19 cellular contexts compared by ENCODE assay signal in the genomic region with DNA sequence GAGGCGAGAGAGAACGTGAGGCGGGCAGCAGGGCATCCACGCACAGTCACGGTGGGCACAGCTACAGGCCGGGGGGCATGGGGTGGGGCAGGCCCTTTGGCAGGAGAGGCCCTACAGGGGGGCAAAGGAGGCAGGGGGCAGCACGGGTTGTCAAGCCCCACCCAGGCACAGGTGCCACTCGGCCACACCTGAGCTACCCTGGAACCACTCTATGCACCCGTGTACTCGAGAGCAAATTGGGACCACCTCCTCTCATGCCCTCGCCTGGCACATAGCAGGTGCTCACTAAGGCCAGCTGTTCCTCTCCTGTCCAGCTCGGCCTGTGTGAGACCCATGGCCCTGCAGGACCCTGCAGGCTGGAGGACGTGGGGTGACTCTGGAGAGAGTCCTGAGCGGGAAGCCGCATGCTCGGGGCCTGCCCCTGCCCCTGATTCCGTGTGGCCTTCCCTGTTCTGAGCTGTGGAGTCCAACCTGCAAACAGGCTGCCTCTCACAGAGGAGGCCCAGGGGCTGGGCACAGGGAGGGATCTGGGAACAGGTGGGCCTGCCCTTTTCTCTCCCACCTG. TPM values are rescaled to one million over a fixed set of nuclear protein-coding genes. Genes with fewer than 3 reads are reported as not detected.
DNase-seq lines count a peak whose midpoint lies in the region; ATAC-seq, FAIRE-seq and TF ChIP-seq lines count a peak whose summit lies in the region.
"Had no signal": no experiment of that assay in that cellular context is flagged by ENCODE, and none has a peak within 500 bp of the region (broad histone marks: within the 10 kb centered on the region; RNA-seq: fewer than 3 reads in every experiment).

No MANE protein-coding gene starts in this region.

- BruUV-seq in HepG2 (replicated peaks; lab: Mats Ljungman, UMichigan): no TSS peak

- peaks cover 17% of the 10 kb centered on the region for H3K4me1 ChIP-seq in HepG2 (ENCODE audit: insufficient read depth, low read length)
- H3K4me1 ChIP-seq: HAP-1 had no signal

- peaks cover 16 to 28% of the 10 kb centered on the region in 2 donors for H3K9me3 Mint-ChIP-seq in stimulated activated naive CD8-positive, alpha-beta T cell treated with anti-CD3 and anti-CD28 coated beads, Interleukin-15, amount 100 ng/mL, for 72 hours

- POLR2A ChIA-PET in HepG2 (lab: Yijun Ruan, JAX): interaction anchor here (0.9 to 3.9 kb wide), 12 partner anchors 10 to 225 kb away, joined by 3 to 54 read pairs (median 4); a partner anchor contains a TSS

- no peak overlapping the region for H2AFZ ChIP-seq in HepG2 (ENCODE audit: low read length)

- peak in 1 of 2 donors; percentile 7 for DNase-seq in stimulated activated naive CD8-positive, alpha-beta T cell treated with anti-CD3 and anti-CD28 coated beads, Interleukin-15, amount 100 ng/mL, for 72 hours
- no peak for DNase-seq in stimulated activated naive CD8-positive, alpha-beta T cell treated with anti-CD3 and anti-CD28 coated beads, Interleukin-15, Interleukin-2, amounts not matched to agents 100 U/mL and 50 U/mL, for 24 hours
- no peak for DNase-seq in HepG2 (ENCODE audit: low spot score)
- peak; percentile 66 for DNase-seq in posterior vena cava (ENCODE audit: low spot score)
- no peak for DNase-seq in C1 segment of cervical spinal cord (lab: John Stamatoyannopoulos, UW)
- no peak for DNase-seq in SKM-1 (lab: John Stamatoyannopoulos, UW; ENCODE audit: unreplicated experiment)
- no peak for DNase-seq in H7
- DNase-seq: activated CD4-positive, alpha-beta T cell treated with anti-CD3 and anti-CD28 coated beads, Interleukin-2, amount 50 U/mL, for 1 hour; activated T-cell treated with anti-CD3 and anti-CD28 coated beads, Interleukin-2, amount 50 U/mL, for 1 hour; DMS153; NCI-H1417 treated with DMSO at 0.1 percent for 48 hours; NCI-H510A treated with DMSO at 0.1 percent for 48 hours; nucleus accumbens had no signal

- intact Hi-C loops in HepG2 (cut with micrococcal nuclease; ENCODE audit: unreplicated experiment) (loop anchor here (1.0 to 2.0 kb wide), 2 partner anchors 31 to 43 kb away; a partner anchor contains a TSS), posterior vena cava (cut with DNase I) (no loop called here)

- H3K4me2 ChIP-seq in HepG2 (ENCODE audit: low read depth, low read length): no peak overlapping the region

- in situ Hi-C loops in HepG2 (cut with HindIII; ENCODE audit: extremely low pct_ligation_motif_present, low pct_unique_long_range_greater_than_20kb): no loop called here

- H3K27me3 ChIP-seq in HepG2 (ENCODE audit: control insufficient read depth in 1 of 2, insufficient read depth in 2 of 2, low read length in 2 of 2) (no peaks in the 10 kb centered on the region), H7 (ENCODE audit: control insufficient read depth, insufficient read depth, low read length) (no peaks in the 10 kb centered on the region)

- TF ChIP-seq CTCF in HepG2 (CRISPR knock-in tag; IDR thresholded peaks at IDR 0.05): no peak

- H3K4me3 ChIP-seq in HepG2 (replicated peaks in 1 of 3; ENCODE audit: insufficient read depth in 1 of 3, low read depth in 2 of 3, low read length in 3 of 3) (no peak overlapping the region), H7 (ENCODE audit: insufficient read depth, low read depth, low read length) (no peak overlapping the region)
- H3K4me3 ChIP-seq: GM12878, HAP-1 had no signal

- no peak overlapping the region for H3K9ac ChIP-seq in HepG2 (ENCODE audit: insufficient read depth, low read depth, low read length)

- FAIRE-seq in HepG2 (lab: Jason Lieb, UNC): no peak
- FAIRE-seq: frontal cortex, GM12878 had no signal

- CTCF ChIA-PET in HepG2 (lab: Yijun Ruan, JAX; ENCODE audit: low intra/inter-chr PET ratio, low total read pairs): interaction anchor here (1.1 to 2.1 kb wide), 4 partner anchors 26 to 237 kb away, joined by 4 to 16 read pairs (median 8); no protein-coding TSS in a partner anchor

- no peaks in the 10 kb centered on the region for H3K27me3 Mint-ChIP-seq in stimulated activated naive CD8-positive, alpha-beta T cell treated with anti-CD3 and anti-CD28 coated beads, Interleukin-15, amount 100 ng/mL, for 72 hours
- H3K27me3 Mint-ChIP-seq: activated naive CD4-positive, alpha-beta T cell treated with anti-CD3 and anti-CD28 coated beads, Interleukin-2, amount 50 U/mL, for 24 hours; brain had no signal

- H3K9me3 ChIP-seq in HepG2 (ENCODE audit: low read length): 0 out of 2 replicates have a peak, but pooled peaks cover 5% of the 10 kb centered on the region
- H3K9me3 ChIP-seq: HAP-1 had no signal

- H3K27ac Mint-ChIP-seq in stimulated activated naive CD8-positive, alpha-beta T cell treated with anti-CD3 and anti-CD28 coated beads, Interleukin-15, amount 100 ng/mL, for 72 hours: no peak overlapping the region
- H3K27ac Mint-ChIP-seq: activated naive CD4-positive, alpha-beta T cell treated with anti-CD3 and anti-CD28 coated beads, Interleukin-2, amount 50 U/mL, for 24 hours had no signal

- no peak for TF ChIP-seq EP300 in HepG2 (IDR thresholded peaks at IDR 0.05; ENCODE audit: low read depth in 2 of 2, low read length in 2 of 2)
- TF ChIP-seq EP300 in HepG2 (CRISPR knock-in tag; IDR thresholded peaks at IDR 0.05; ENCODE audit: borderline replicate concordance): no peak

- H3K79me2 ChIP-seq in HepG2 (ENCODE audit: insufficient read depth, low read length): no peaks in the 10 kb centered on the region

- H3K4me3 Mint-ChIP-seq in stimulated activated naive CD8-positive, alpha-beta T cell treated with anti-CD3 and anti-CD28 coated beads, Interleukin-15, amount 100 ng/mL, for 72 hours: no peak overlapping the region
- H3K4me3 Mint-ChIP-seq: activated naive CD4-positive, alpha-beta T cell treated with anti-CD3 and anti-CD28 coated beads, Interleukin-2, amount 50 U/mL, for 24 hours; brain had no signal

- H3K4me1 Mint-ChIP-seq in stimulated activated naive CD8-positive, alpha-beta T cell treated with anti-CD3 and anti-CD28 coated beads, Interleukin-15, amount 100 ng/mL, for 72 hours: no peaks in the 10 kb centered on the region
- H3K4me1 Mint-ChIP-seq: activated naive CD4-positive, alpha-beta T cell treated with anti-CD3 and anti-CD28 coated beads, Interleukin-2, amount 50 U/mL, for 24 hours; brain had no signal

- 94% methylated on average over 10 of the region's 17 CpGs for WGBS in HepG2 (ENCODE audit: low lambda C conversion rate)

- peak overlapping the region; percentile 36 for H3K27ac ChIP-seq in HepG2 (ENCODE audit: extremely low read length, insufficient read depth, low read length)

- TF ChIP-seq RAD21 in HepG2 (CRISPR knock-in tag; IDR thresholded peaks at IDR 0.05): no peak

- 0 out of 4 replicates have a peak, but pooled peaks of 1 of the 2 experiments have one; percentile 23 for TF ChIP-seq POLR2A in HepG2 (IDR thresholded peaks at IDR 0.05; ENCODE audit: insufficient read depth in 1 of 2, low read depth in 2 of 2, low read length in 2 of 2)

- H3K36me3 ChIP-seq in HepG2 (replicated peaks in 1 of 2; ENCODE audit: control insufficient read depth in 1 of 2, insufficient read depth in 2 of 2, low read length in 2 of 2) (peaks cover 15 to 56% of the 10 kb centered on the region in 2 experiments), H7 (replicated peaks; ENCODE audit: control insufficient read depth, insufficient read depth, low read length) (peaks cover 17% of the 10 kb centered on the region)

- ATAC-seq in stimulated activated naive CD8-positive, alpha-beta T cell treated with anti-CD3 and anti-CD28 coated beads, Interleukin-15, amount 100 ng/mL, for 72 hours: peak; percentile 35
- ATAC-seq in stimulated activated naive CD8-positive, alpha-beta T cell treated with anti-CD3 and anti-CD28 coated beads, Interleukin-15, Interleukin-2, amounts not matched to agents 100 U/mL and 50 U/mL, for 24 hours: no peak
- ATAC-seq in HepG2 (peak; percentile 31), HG03175 (IDR thresholded peaks at IDR 0.05; ENCODE audit: unreplicated experiment) (no peak)
- ATAC-seq: GM12878 had no signal

- H4K20me1 ChIP-seq in HepG2 (ENCODE audit: insufficient read depth, low read length): no peaks in the 10 kb centered on the region

TF ChIP-seq in HepG2, 621 proteins besides CTCF, POLR2A, EP300 and RAD21 (continues in another document):
- TF ChIP-seq ZNF768 (CRISPR knock-in tag; IDR thresholded peaks at IDR 0.05): 0 out of 2 replicates have a peak, but pooled peaks have one; percentile 21

RNA-seq across cellular contexts. Expression of a gene that starts 31.4 kb away (rescaled TPM):
- total RNA-seq in HepG2 (2016; rRNA removed; fragmentation: Illumina TruSeq; extraction: Trizol) (32.5 and 34.9 TPM in 2 replicates), posterior vena cava (1 to 10 TPM in 1 of 2 donors, under 1 TPM in 1; 0.62 to 1.8 TPM)
- 5.5 and 6.4 TPM in 2 replicates for total RNA-seq in HepG2 (2016; cell fraction: cytosol; rRNA removed; fragmentation: Illumina TruSeq; extraction: Trizol; ENCODE audit: low read depth)
- 25.6 and 34.1 TPM in 2 replicates for total RNA-seq in HepG2 (2016; cell fraction: insoluble cytoplasmic fraction; rRNA removed; fragmentation: Illumina TruSeq; extraction: Trizol)
- total RNA-seq in HepG2 (2016; cell fraction: membrane; rRNA removed; fragmentation: Illumina TruSeq; extraction: Trizol): 13.0 TPM in 2 replicates
- 26.8 and 31.9 TPM in 2 replicates for total RNA-seq in HepG2 (2016; cell fraction: nucleus; rRNA removed; fragmentation: Illumina TruSeq; extraction: Trizol)
- polyA plus RNA-seq in HepG2 (2011; rRNA removed): 11.6 and 15.6 TPM in 2 replicates
- polyA plus RNA-seq in HepG2 (2011; cell fraction: cytosol; rRNA removed): 6.1 and 10.1 TPM in 2 replicates
- 107 and 130 TPM in 2 replicates for polyA plus RNA-seq in HepG2 (2011; cell fraction: nucleus; rRNA removed)
- 20.2 and 23.9 TPM in 2 replicates for polyA plus RNA-seq in HepG2 (2012)
- polyA plus RNA-seq in HepG2 (2016; cell fraction: cytosol; fragmentation: Illumina TruSeq; extraction: Trizol; ENCODE audit: low read depth): 4.0 and 4.1 TPM in 2 replicates
- polyA plus RNA-seq in HepG2 (2016; cell fraction: insoluble cytoplasmic fraction; fragmentation: Illumina TruSeq; extraction: Trizol; ENCODE audit: low read depth): 23.4 and 31.6 TPM in 2 replicates
- 7.8 and 8.3 TPM in 2 replicates for polyA plus RNA-seq in HepG2 (2016; cell fraction: membrane; fragmentation: Illumina TruSeq; extraction: Trizol; ENCODE audit: low read depth)
- polyA plus RNA-seq in HepG2 (2016; cell fraction: nucleus; fragmentation: Illumina TruSeq; extraction: Trizol; ENCODE audit: insufficient read depth, low read depth): 46.0 and 50.9 TPM in 2 replicates
- polyA minus RNA-seq in HepG2 (2011; rRNA and poly(A)+ RNA removed; ENCODE audit: low replicate concordance): 55.5 TPM in 1 of 2 replicates, not detected in the other
- 17.1 and 19.0 TPM in 2 replicates for polyA minus RNA-seq in HepG2 (2011; cell fraction: cytosol; rRNA and poly(A)+ RNA removed)
- 35.9 and 37.7 TPM in 2 replicates for polyA minus RNA-seq in HepG2 (2011; cell fraction: nucleus; rRNA and poly(A)+ RNA removed)
- 7.3 and 9.9 TPM in 2 replicates for total RNA-seq in H7 (2014; rRNA removed; shearing (Covaris generic))

Comparison
In these comparisons a context has a peak if more than half of its experiments do, and no peak if none do; other contexts are left out.
1. ATAC-seq: peak in stimulated activated naive CD8-positive, alpha-beta T cell treated with anti-CD3 and anti-CD28 coated beads, Interleukin-15, amount 100 ng/mL, for 72 hours (single experiment) and HepG2 (single experiment); none in stimulated activated naive CD8-positive, alpha-beta T cell treated with anti-CD3 and anti-CD28 coated beads, Interleukin-15, Interleukin-2, amounts not matched to agents 100 U/mL and 50 U/mL, for 24 hours (single experiment) and HG03175 (single experiment).